ENCODE assay signal across 8 cellular contexts in genomic region chr12:51970904-51971646, GRCh38. TPM values are rescaled to one million over a fixed set of nuclear protein-coding genes. Genes with fewer than 3 reads are reported as not detected.
DNase-seq lines count a peak whose midpoint lies in the region; ATAC-seq, FAIRE-seq and TF ChIP-seq lines count a peak whose summit lies in the region.

No MANE protein-coding gene starts in this region.

- no peak for TF ChIP-seq POLR2A in H54 (IDR thresholded peaks at IDR 0.05; ENCODE audit: low read depth, low read length)

- H3K36me3 ChIP-seq in RWPE2 (ENCODE audit: low read depth) (peaks cover 2% of the 10 kb centered on the region), bronchial epithelial cell (ENCODE audit: control insufficient read depth, insufficient read depth, low read length) (peaks cover 9% of the 10 kb centered on the region)

- peak overlapping the region; percentile 78 for H3K27ac ChIP-seq in RWPE2 (ENCODE audit: poor library complexity, severe bottlenecking)

- FAIRE-seq in bronchial epithelial cell (lab: Jason Lieb, UNC) (no peak), H54 (lab: Jason Lieb, UNC) (no peak)

- peaks cover 64 to 69% of the 10 kb centered on the region in 2 donors for H3K4me1 Mint-ChIP-seq in natural killer cell

- peak overlapping the region; percentile 77 for H3K4me3 Mint-ChIP-seq in natural killer cell

- peak; percentile 93 for ATAC-seq in GM18520 (IDR thresholded peaks at IDR 0.05; ENCODE audit: unreplicated experiment)
- ATAC-seq in HG02943 (IDR thresholded peaks at IDR 0.05; ENCODE audit: low read depth, unreplicated experiment): peak; percentile 77
- ATAC-seq in RWPE2 (ENCODE audit: low read depth): peak; percentile 88
- ATAC-seq in natural killer cell: peak; percentile 52 to 60 (median 53)

- H3K4me3 ChIP-seq in AG04449 (ENCODE audit: low read depth, low read length) (no peak overlapping the region), RWPE2 (ENCODE audit: severe bottlenecking) (no peak overlapping the region), bronchial epithelial cell (ENCODE audit: low read depth, low read length) (no peak overlapping the region)

- H3K4me1 ChIP-seq in RWPE2 (ENCODE audit: insufficient read depth, poor library complexity, severe bottlenecking): peaks cover 35% of the 10 kb centered on the region

- POLR2A ChIA-PET in AG04449 (lab: Yijun Ruan, JAX): no interaction called here

- H3K9me3 Mint-ChIP-seq in natural killer cell: no peaks in the 10 kb centered on the region

- intact Hi-C loops in natural killer cell (cut with micrococcal nuclease): no loop called here

- no peaks in the 10 kb centered on the region for H3K9me3 ChIP-seq in RWPE2 (ENCODE audit: severe bottlenecking)

- CTCF ChIA-PET in AG04449 (lab: Yijun Ruan, JAX): interaction anchor here (0.9 to 3.8 kb wide), 16 partner anchors 9 to 100 kb away, joined by 3 to 29 read pairs (median 6); partner anchors contain the start of gene ACVRL1

- no peaks in the 10 kb centered on the region for H3K27me3 ChIP-seq in RWPE2 (ENCODE audit: insufficient read depth, poor library complexity, severe bottlenecking)
- H3K27me3 ChIP-seq in bronchial epithelial cell (ENCODE audit: control insufficient read depth, insufficient read depth, low read length): no peaks in the 10 kb centered on the region

- H3K27ac Mint-ChIP-seq in natural killer cell: peak overlapping the region; percentile 84 to 88

- no peak for DNase-seq in AG04449 (ENCODE audit: low read depth, low spot score)
- DNase-seq in RWPE2 (ENCODE audit: low spot score): no peak
- DNase-seq in bronchial epithelial cell (ENCODE audit: low read depth): peak; percentile 88
- DNase-seq in natural killer cell: no peak
- no peak for DNase-seq in H54 (ENCODE audit: insufficient read length, low spot score)
- DNase-seq in NCI-H187 treated with DMSO at 0.1 percent for 48 hours (lab: John Stamatoyannopoulos, UW): no peak

- TF ChIP-seq CTCF in AG04449 (IDR thresholded peaks at IDR 0.05; ENCODE audit: insufficient read depth, low read length, missing control alignments) (peak; percentile 61), RWPE2 (IDR thresholded peaks at IDR 0.05; ENCODE audit: poor library complexity, severe bottlenecking) (peak; percentile 60), bronchial epithelial cell (IDR thresholded peaks at IDR 0.05; ENCODE audit: insufficient read depth, low read length, severe bottlenecking) (peak; percentile 69), natural killer cell (IDR thresholded peaks at IDR 0.05) (peak; percentile 59)

- peaks cover 7% of the 10 kb centered on the region for H3K36me3 Mint-ChIP-seq in natural killer cell

- H3K27me3 Mint-ChIP-seq in natural killer cell (ENCODE audit: low read depth in 2 of 2): no peaks in the 10 kb centered on the region

RNA-seq across cellular contexts. Expression of gene ACVR1B, which starts 19.6 kb away (rescaled TPM):
- total RNA-seq in bronchial epithelial cell (12.1 and 15.6 TPM in 2 replicates), natural killer cell (1 to 10 TPM; 5.9 to 9.6 (median 6.6) TPM)

RNA-seq across cellular contexts. Expression of gene TAMALIN, which starts 35.7 kb away (rescaled TPM):
- total RNA-seq in bronchial epithelial cell (under 0.01 TPM in 1 of 2 replicates, not detected in the other), natural killer cell (100 to 1,000 TPM; 403 to 663 (median 424) TPM)

Comparison
In these comparisons a context has a peak if more than half of its experiments do, and no peak if none do; other contexts are left out.
1. RNA of gene TAMALIN, which starts 35.7 kb away (total RNA-seq): 403 to 663 TPM in natural killer cell; under 0.01 TPM in bronchial epithelial cell; every median in the first group is over 100 times any median in the second.
2. Peak in every context shown above with its lines, with median percentiles within 50 percentile points of each other: CTCF ChIP-seq and ATAC-seq.